In the genomic region with DNA sequence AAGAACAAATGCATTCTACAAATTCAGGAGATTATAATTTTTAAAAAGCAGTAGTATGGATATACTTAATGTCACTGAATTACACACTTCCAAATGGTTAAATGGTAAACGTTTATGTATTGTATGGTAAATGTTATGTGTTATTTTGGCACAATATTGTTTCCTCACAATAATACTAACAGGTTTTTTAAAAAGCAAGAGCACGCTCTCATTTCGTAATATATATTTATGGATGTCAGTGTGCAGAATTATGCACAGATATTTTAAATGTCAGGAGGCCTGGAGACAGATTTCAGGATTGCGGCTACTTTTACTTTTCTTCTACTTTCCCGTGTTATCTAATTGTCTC, we compare ENCODE assay signal across 8 cellular contexts. TPM values are rescaled to one million over a fixed set of nuclear protein-coding genes. Genes with fewer than 3 reads are reported as not detected.
DNase-seq lines count a peak whose midpoint lies in the region; ATAC-seq and TF ChIP-seq lines count a peak whose summit lies in the region.

No MANE protein-coding gene starts in this region.

- H2BK12ac ChIP-seq in trophoblast cell (ENCODE audit: low read length), result no peak overlapping the region

- TF ChIP-seq CTCF in DOHH2 (IDR thresholded peaks at IDR 0.05; ENCODE audit: low read depth, low read length, poor library complexity, severe bottlenecking) (no peak), Peyer's patch (IDR thresholded peaks at IDR 0.05) (no peak), esophagus squamous epithelium (IDR thresholded peaks at IDR 0.05) (no peak)

- no peak for TF ChIP-seq POLR2A in Peyer's patch (IDR thresholded peaks at IDR 0.05)
- TF ChIP-seq POLR2A in esophagus squamous epithelium (IDR thresholded peaks at IDR 0.05), result no peak

- H3K14ac ChIP-seq in trophoblast cell (ENCODE audit: low read length), result no peak overlapping the region

- H3K4me2 ChIP-seq in DOHH2 (ENCODE audit: low read length) (peak overlapping the region; percentile 77), trophoblast cell (ENCODE audit: low read length) (peak overlapping the region; percentile 67)

- no peak overlapping the region for H2BK5ac ChIP-seq in trophoblast cell (ENCODE audit: low read depth, low read length, poor library complexity)

- no peak overlapping the region for H3K18ac ChIP-seq in trophoblast cell (ENCODE audit: low read length)

- ATAC-seq in HG03159 (IDR thresholded peaks at IDR 0.05; ENCODE audit: unreplicated experiment), result no peak
- no peak for ATAC-seq in GM18502 (IDR thresholded peaks at IDR 0.05; ENCODE audit: poor library complexity, unreplicated experiment)

- H3K27me3 ChIP-seq in DOHH2 (ENCODE audit: control insufficient read depth, low read length) (no peaks in the 10 kb centered on the region), Peyer's patch (no peaks in the 10 kb centered on the region), esophagus squamous epithelium (no peaks in the 10 kb centered on the region), trophoblast cell (ENCODE audit: insufficient read depth, low read length) (no peaks in the 10 kb centered on the region)

- WGBS in esophagus squamous epithelium, 2 donors, result 0% methylated on average over 5 of the region's 5 CpGs
- no CpG with 5 or more reads among the region's 5 CpGs for WGBS in trophoblast cell (ENCODE audit: extremely low coverage, insufficient coverage, insufficient read length)

- H3K23ac ChIP-seq in trophoblast cell (ENCODE audit: low read length), result no peak overlapping the region

- H3K4me3 ChIP-seq in DOHH2 (ENCODE audit: low read length) (peak overlapping the region; percentile 80), Peyer's patch (peak overlapping the region; percentile 72 to 97 (median 89)), esophagus squamous epithelium (peak overlapping the region; percentile 67 to 93 (median 75)), trophoblast cell (ENCODE audit: low read depth, low read length) (peak overlapping the region; percentile 77)

- H2AFZ ChIP-seq in trophoblast cell (ENCODE audit: insufficient read depth, low read length, poor library complexity), result no peak overlapping the region

- H3K9me3 ChIP-seq in DOHH2 (ENCODE audit: control insufficient read depth, insufficient read depth, low read length) (no peaks in the 10 kb centered on the region), Peyer's patch (no peaks in the 10 kb centered on the region), esophagus squamous epithelium (no peaks in the 10 kb centered on the region), trophoblast cell (ENCODE audit: insufficient read depth, low read depth, low read length) (no peaks in the 10 kb centered on the region)

- no peak overlapping the region for H3K4ac ChIP-seq in trophoblast cell (ENCODE audit: low read depth, low read length)

- no peak overlapping the region for H2AK5ac ChIP-seq in trophoblast cell (ENCODE audit: low read length)

- peak overlapping the region; percentile 38 for H3K9ac ChIP-seq in trophoblast cell (ENCODE audit: low read length)

- no peak overlapping the region for H3K27ac ChIP-seq in DOHH2 (ENCODE audit: low read depth, low read length)
- H3K27ac ChIP-seq in Peyer's patch, result peak overlapping the region in 3 of 4 donors; percentile 75 to 84 (median 84)
- peak overlapping the region in 3 of 4 donors; percentile 70 to 91 (median 85) for H3K27ac ChIP-seq in esophagus squamous epithelium
- H3K27ac ChIP-seq in trophoblast cell (ENCODE audit: low read depth, low read length), result no peak overlapping the region

- no peaks in the 10 kb centered on the region; the same call in 1 of the 2 replicates for H4K20me1 ChIP-seq in DOHH2 (ENCODE audit: control insufficient read depth, insufficient read depth, low read depth, low read length)

- no peaks in the 10 kb centered on the region for H3F3A ChIP-seq in DOHH2 (ENCODE audit: control insufficient read depth, insufficient read depth)

- intact Hi-C loops in esophagus squamous epithelium (cut with DNase I), result no loop called here

- H2BK120ac ChIP-seq in trophoblast cell (ENCODE audit: insufficient read depth, low read length, poor library complexity), result no peak overlapping the region

- H4K12ac ChIP-seq in trophoblast cell (ENCODE audit: low read depth, low read length), result no peak overlapping the region

- DNase-seq in Peyer's patch (no peak), esophagus squamous epithelium (lab: John Stamatoyannopoulos, UW) (no peak), trophoblast cell (no peak), T-helper 9 cell (no peak), middle frontal gyrus (ENCODE audit: extremely low spot score, low spot score) (no peak)

- no peak overlapping the region for H4K8ac ChIP-seq in trophoblast cell (ENCODE audit: low read depth, low read length)

- peaks cover 3% of the 10 kb centered on the region for H3K79me1 ChIP-seq in trophoblast cell (ENCODE audit: low read length)

- no peaks in the 10 kb centered on the region for H3K9me2 ChIP-seq in DOHH2 (replicated peaks; ENCODE audit: control insufficient read depth, low read length)

- no peak overlapping the region for H4K91ac ChIP-seq in trophoblast cell (ENCODE audit: low read depth, low read length)

- H3K36me3 ChIP-seq in DOHH2 (ENCODE audit: control insufficient read depth, low read length) (no peaks in the 10 kb centered on the region), Peyer's patch (no peaks in the 10 kb centered on the region), esophagus squamous epithelium (no peaks in the 10 kb centered on the region), trophoblast cell (ENCODE audit: control insufficient read depth in 1 of 2, insufficient read depth in 2 of 2, low read length in 2 of 2) (peaks cover 0 to 2% of the 10 kb centered on the region in 2 experiments)

- H3K4me1 ChIP-seq in DOHH2 (ENCODE audit: control insufficient read depth, low read length), result peaks cover 26% of the 10 kb centered on the region
- H3K4me1 ChIP-seq in Peyer's patch, result peaks cover 0 to 19% (median 8%) of the 10 kb centered on the region in 4 donors
- peaks cover 0 to 39% (median 18%) of the 10 kb centered on the region in 3 donors for H3K4me1 ChIP-seq in esophagus squamous epithelium
- H3K4me1 ChIP-seq in trophoblast cell (ENCODE audit: control insufficient read depth in 1 of 2, insufficient read depth in 2 of 2, low read length in 2 of 2), result peaks cover 0 to 8% of the 10 kb centered on the region in 2 experiments

- H3K79me2 ChIP-seq in DOHH2 (ENCODE audit: control insufficient read depth, low read length) (peaks cover 52% of the 10 kb centered on the region), trophoblast cell (ENCODE audit: control insufficient read depth, insufficient read depth, low read length, poor library complexity) (no peaks in the 10 kb centered on the region)

RNA-seq across cellular contexts. Expression of gene ZNF445, which starts 0.5 kb away (rescaled TPM):
- total RNA-seq in Peyer's patch (10 to 100 TPM in 2 of 4 donors, 1 to 10 TPM in 2; 5.4 to 17.3 (median 10.5) TPM), esophagus squamous epithelium (1 to 10 TPM; 3.2 to 6.9 (median 4.6) TPM)
- polyA plus RNA-seq in trophoblast cell (2013), result 7.0 and 7.3 TPM in 2 replicates

Comparison
In these comparisons a context has a peak if more than half of its experiments do, and no peak if none do; other contexts are left out.
1. H3K27ac ChIP-seq: peak in Peyer's patch (3 of 4) and esophagus squamous epithelium (3 of 4); none in DOHH2 (single experiment) and trophoblast cell (single experiment).
2. Peak in every context shown above with its lines, with median percentiles within 50 percentile points of each other: H3K4me3 ChIP-seq.